Comparison of ENCODE assay signal across 20 cellular contexts in genomic region chr3:197890693-197891092, GRCh38. TPM values are rescaled to one million over a fixed set of nuclear protein-coding genes. Genes with fewer than 3 reads are reported as not detected.
A peak's percentile ranks its signal among the peaks of the same experiment; 100 is the strongest.
DNase-seq lines count a peak whose midpoint lies in the region; ATAC-seq and TF ChIP-seq lines count a peak whose summit lies in the region.
"Had no signal": no experiment of that assay in that cellular context is flagged by ENCODE, and none has a peak within 500 bp of the region (broad histone marks: within the 10 kb centered on the region; RNA-seq: fewer than 3 reads in every experiment).

No MANE protein-coding gene starts in this region.

- no peak for TF ChIP-seq RAD21 in liver (IDR thresholded peaks at IDR 0.05)

- H3K36me3 ChIP-seq in GM23338 (ENCODE audit: insufficient read depth) (no peaks in the 10 kb centered on the region), body of pancreas (replicated peaks in 1 of 2; ENCODE audit: insufficient read depth in 1 of 2, low read depth in 2 of 2) (no peaks in the 10 kb centered on the region), liver (ENCODE audit: control insufficient read depth in 4 of 4, insufficient read depth in 3 of 4, low read depth in 1 of 4, low read length in 3 of 4) (no peaks in the 10 kb centered on the region)
- H3K36me3 ChIP-seq: HAP-1 had no signal

- peaks cover 6% of the 10 kb centered on the region; the same call in 1 of the 2 replicates for H3K4me1 ChIP-seq in GM23338 (ENCODE audit: insufficient read depth)
- peaks cover 19% of the 10 kb centered on the region for H3K4me1 ChIP-seq in body of pancreas
- H3K4me1 ChIP-seq in liver (ENCODE audit: control insufficient read depth in 4 of 4, insufficient read depth in 4 of 4, low read length in 3 of 4), result no peaks in the 10 kb centered on the region
- H3K4me1 ChIP-seq: HAP-1 had no signal

- H3K27me3 Mint-ChIP-seq in GM23338 (ENCODE audit: insufficient read depth, low read depth, poor library complexity) (peaks cover 2% of the 10 kb centered on the region), osteocyte (ENCODE audit: unreplicated experiment) (no peaks in the 10 kb centered on the region)
- H3K27me3 Mint-ChIP-seq: B cell; CD4-positive, CD25-positive, alpha-beta regulatory T cell had no signal

- no peaks in the 10 kb centered on the region for H3K9me2 ChIP-seq in GM23338 (ENCODE audit: insufficient read depth)

- H3K36me3 Mint-ChIP-seq in GM23338 (ENCODE audit: low read depth), result peaks cover 8% of the 10 kb centered on the region
- peaks cover 9% of the 10 kb centered on the region for H3K36me3 Mint-ChIP-seq in osteocyte (ENCODE audit: unreplicated experiment)

- no peak for ATAC-seq in GM23338
- no peak for ATAC-seq in body of pancreas
- ATAC-seq in Right ventricle myocardium inferior, result no peak
- no peak for ATAC-seq in GM19351 (IDR thresholded peaks at IDR 0.05; ENCODE audit: unreplicated experiment)
- no peak for ATAC-seq in GM21576 (IDR thresholded peaks at IDR 0.05; ENCODE audit: unreplicated experiment)
- ATAC-seq: CD8-positive, alpha-beta T cell had no signal

- TF ChIP-seq POLR2A in body of pancreas (IDR thresholded peaks at IDR 0.05), result no peak

- H2AFZ ChIP-seq in GM23338, result no peak overlapping the region

- no peaks in the 10 kb centered on the region for H3K27me3 ChIP-seq in GM23338 (ENCODE audit: insufficient read depth)
- no peaks in the 10 kb centered on the region for H3K27me3 ChIP-seq in body of pancreas
- no peaks in the 10 kb centered on the region for H3K27me3 ChIP-seq in liver (ENCODE audit: control insufficient read depth in 4 of 4, insufficient read depth in 4 of 4, low read length in 3 of 4)
- H3K27me3 ChIP-seq: BLaER1 had no signal

- DNase-seq in GM23338 (ENCODE audit: low spot score) (no peak), body of pancreas (no peak), osteocyte (ENCODE audit: extremely low spot score, unreplicated experiment) (peak; percentile 25), Right ventricle myocardium inferior (ENCODE audit: missing footprints) (no peak), globus pallidus (ENCODE audit: low spot score) (no peak)
- DNase-seq: Caco-2; CD4-positive, CD25-positive, alpha-beta regulatory T cell; CD8-positive, alpha-beta T cell; DMS153; DND-41; GOT3; HFFc6 had no signal

- H3K4me1 Mint-ChIP-seq in GM23338 (peaks cover 20% of the 10 kb centered on the region), osteocyte (ENCODE audit: unreplicated experiment) (no peaks in the 10 kb centered on the region)
- H3K4me1 Mint-ChIP-seq: B cell; CD4-positive, CD25-positive, alpha-beta regulatory T cell had no signal

- no peaks in the 10 kb centered on the region for H3K79me2 ChIP-seq in GM23338 (replicated peaks; ENCODE audit: insufficient read depth)

- H3K9me3 ChIP-seq in body of pancreas (no peaks in the 10 kb centered on the region), liver (ENCODE audit: control insufficient read depth in 4 of 4, low read length in 3 of 4) (no peaks in the 10 kb centered on the region)
- H3K9me3 ChIP-seq: BLaER1, Caco-2, HAP-1 had no signal

- intact Hi-C loops in body of pancreas (cut with DNase I), result no loop called here
- intact Hi-C loops in Right ventricle myocardium inferior (cut with DNase I), result no loop called here

- no peak for TF ChIP-seq CTCF in GM23338 (conservative IDR thresholded peaks at IDR 0.05; ENCODE audit: low read depth in 2 of 2)
- no peak for TF ChIP-seq CTCF in body of pancreas (IDR thresholded peaks at IDR 0.05)
- no peak for TF ChIP-seq CTCF in liver (IDR thresholded peaks at IDR 0.05; ENCODE audit: low read depth, low read length, missing input control)
- no peak for TF ChIP-seq CTCF in osteocyte (IDR thresholded peaks at IDR 0.05)

- peak overlapping the region; percentile 7; the same call in 1 of the 2 replicates for H3K27ac ChIP-seq in GM23338 (ENCODE audit: low read depth)
- peak overlapping the region; percentile 42 to 82 (median 76) for H3K27ac ChIP-seq in body of pancreas
- H3K27ac ChIP-seq in liver (ENCODE audit: low read depth in 1 of 2, low read length in 2 of 2), result no peak overlapping the region
- H3K27ac ChIP-seq: 22Rv1, BLaER1, C4-2B had no signal

- H3K9me3 Mint-ChIP-seq in GM23338, result no peaks in the 10 kb centered on the region
- no peaks in the 10 kb centered on the region for H3K9me3 Mint-ChIP-seq in osteocyte (ENCODE audit: unreplicated experiment)
- H3K9me3 Mint-ChIP-seq: CD4-positive, CD25-positive, alpha-beta regulatory T cell; CD8-positive, alpha-beta T cell; HFFc6 had no signal

- H3F3A ChIP-seq in GM23338 (replicated peaks; ENCODE audit: low read depth), result no peaks in the 10 kb centered on the region; the same call in 1 of the 2 replicates

- H4K20me1 ChIP-seq in GM23338 (replicated peaks; ENCODE audit: insufficient read depth), result no peaks in the 10 kb centered on the region
- H4K20me1 ChIP-seq: BLaER1 had no signal

- H3K27ac Mint-ChIP-seq in GM23338 (no peak overlapping the region), osteocyte (ENCODE audit: unreplicated experiment) (no peak overlapping the region)
- H3K27ac Mint-ChIP-seq: B cell; CD8-positive, alpha-beta T cell; HFFc6 had no signal

- WGBS in body of pancreas, 2 donors, result 89 to 100% methylated on average over 4 of the region's 4 CpGs
- WGBS in liver, result 50% methylated on average over 4 of the region's 4 CpGs

- no peak overlapping the region for H3K4me2 ChIP-seq in GM23338
- H3K4me2 ChIP-seq: BLaER1 had no signal

- H3K9ac ChIP-seq in liver (ENCODE audit: low read depth in 1 of 2, low read length in 2 of 2), result no peak overlapping the region
- H3K9ac ChIP-seq: BLaER1 had no signal

- H3K4me3 ChIP-seq in GM23338 (no peak overlapping the region), body of pancreas (no peak overlapping the region), liver (ENCODE audit: low read depth in 1 of 3, low read length in 3 of 3) (no peak overlapping the region)
- H3K4me3 ChIP-seq: BLaER1, HAP-1 had no signal

- H3K4me3 Mint-ChIP-seq in GM23338 (no peak overlapping the region), osteocyte (ENCODE audit: unreplicated experiment) (no peak overlapping the region)
- H3K4me3 Mint-ChIP-seq: B cell; CD4-positive, CD25-positive, alpha-beta regulatory T cell; CD8-positive, alpha-beta T cell; HFFc6 had no signal

TF ChIP-seq in GM23338, 12 proteins besides CTCF, POLR2A, EP300 and RAD21 (continues in another document):
- no peak for TF ChIP-seq ZNF331 (CRISPR knock-in tag; IDR thresholded peaks at IDR 0.05; ENCODE audit: low read depth)
- no peak for TF ChIP-seq POLR2AphosphoS5 (IDR thresholded peaks at IDR 0.05; ENCODE audit: low read depth)
- TF ChIP-seq REST (IDR thresholded peaks at IDR 0.05; ENCODE audit: unreplicated experiment), result no peak

TF ChIP-seq in liver, 16 proteins besides CTCF, POLR2A, EP300 and RAD21:
- TF ChIP-seq ATF3 (IDR thresholded peaks at IDR 0.05) (peak; percentile 36), MAX (IDR thresholded peaks at IDR 0.05) (no peak)

RNA-seq across cellular contexts. Expression of gene RPL35A, which starts 59.3 kb away (rescaled TPM):
- 844 and 1,070 TPM in 2 replicates for total RNA-seq in GM23338 (2014; rRNA removed; shearing (Covaris generic))
- polyA plus RNA-seq in GM23338 (2016; fragmentation: Nextera tagmentation; extraction: Ambion mirVana), result 2,038 and 2,096 TPM in 2 replicates
- 100 to 1,000 TPM; 156 to 462 TPM for total RNA-seq in body of pancreas
- total RNA-seq in liver, result 100 to 1,000 TPM; 121 to 254 TPM
- polyA plus RNA-seq in liver, result 100 to 1,000 TPM; 286 to 361 TPM
- total RNA-seq in osteocyte, result 843 and 861 TPM in 2 replicates
- 718 TPM for total RNA-seq in Right ventricle myocardium inferior

Comparison
In these comparisons a context has a peak if more than half of its experiments do, and no peak if none do; other contexts are left out.
1. H3K27ac ChIP-seq: peak in GM23338 (single experiment) and body of pancreas (4 of 4); none in liver (0 of 2).